In the genomic region with DNA sequence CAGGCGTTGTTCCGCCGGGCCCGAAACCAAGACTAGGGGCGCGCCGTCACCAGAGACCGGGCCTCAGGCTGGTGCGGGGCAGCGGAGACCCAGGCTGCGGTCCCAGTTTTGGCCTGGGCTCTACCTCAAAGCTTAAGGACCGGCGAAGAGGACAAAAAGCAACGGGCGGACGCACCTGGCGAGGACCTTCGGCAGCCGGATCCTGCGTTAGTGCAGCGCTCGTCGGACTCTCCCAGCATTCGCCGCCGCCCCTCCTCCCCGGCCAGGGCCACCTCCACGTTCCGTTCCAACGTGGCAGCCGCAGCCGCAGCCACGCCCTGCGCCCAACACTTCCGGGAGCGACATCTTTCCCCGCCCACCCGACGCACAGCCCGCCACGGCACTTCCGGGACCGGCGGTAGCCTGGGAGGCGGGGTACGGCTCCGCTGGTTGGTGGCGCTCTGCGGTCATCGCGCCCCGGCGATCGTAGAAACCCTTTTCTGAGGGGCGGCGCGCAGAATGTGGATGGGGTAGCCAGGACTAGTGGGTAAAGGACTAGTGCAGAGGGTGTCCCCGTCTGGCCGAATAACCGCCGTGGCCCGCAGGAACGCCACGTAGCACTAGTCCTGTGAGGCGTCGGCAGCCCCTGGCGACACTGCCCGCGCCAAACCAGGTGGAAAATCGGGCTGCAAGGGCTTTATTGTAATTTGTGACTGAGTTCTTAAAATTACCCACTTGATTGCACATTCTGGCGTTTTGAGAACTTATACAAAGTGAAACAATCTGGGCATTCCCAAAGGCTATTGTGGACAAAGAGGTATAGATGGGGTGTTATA, we compare ENCODE assay signal across 1 cellular context.
TF ChIP-seq lines count a peak whose summit lies in the region.

A gene with protein sequence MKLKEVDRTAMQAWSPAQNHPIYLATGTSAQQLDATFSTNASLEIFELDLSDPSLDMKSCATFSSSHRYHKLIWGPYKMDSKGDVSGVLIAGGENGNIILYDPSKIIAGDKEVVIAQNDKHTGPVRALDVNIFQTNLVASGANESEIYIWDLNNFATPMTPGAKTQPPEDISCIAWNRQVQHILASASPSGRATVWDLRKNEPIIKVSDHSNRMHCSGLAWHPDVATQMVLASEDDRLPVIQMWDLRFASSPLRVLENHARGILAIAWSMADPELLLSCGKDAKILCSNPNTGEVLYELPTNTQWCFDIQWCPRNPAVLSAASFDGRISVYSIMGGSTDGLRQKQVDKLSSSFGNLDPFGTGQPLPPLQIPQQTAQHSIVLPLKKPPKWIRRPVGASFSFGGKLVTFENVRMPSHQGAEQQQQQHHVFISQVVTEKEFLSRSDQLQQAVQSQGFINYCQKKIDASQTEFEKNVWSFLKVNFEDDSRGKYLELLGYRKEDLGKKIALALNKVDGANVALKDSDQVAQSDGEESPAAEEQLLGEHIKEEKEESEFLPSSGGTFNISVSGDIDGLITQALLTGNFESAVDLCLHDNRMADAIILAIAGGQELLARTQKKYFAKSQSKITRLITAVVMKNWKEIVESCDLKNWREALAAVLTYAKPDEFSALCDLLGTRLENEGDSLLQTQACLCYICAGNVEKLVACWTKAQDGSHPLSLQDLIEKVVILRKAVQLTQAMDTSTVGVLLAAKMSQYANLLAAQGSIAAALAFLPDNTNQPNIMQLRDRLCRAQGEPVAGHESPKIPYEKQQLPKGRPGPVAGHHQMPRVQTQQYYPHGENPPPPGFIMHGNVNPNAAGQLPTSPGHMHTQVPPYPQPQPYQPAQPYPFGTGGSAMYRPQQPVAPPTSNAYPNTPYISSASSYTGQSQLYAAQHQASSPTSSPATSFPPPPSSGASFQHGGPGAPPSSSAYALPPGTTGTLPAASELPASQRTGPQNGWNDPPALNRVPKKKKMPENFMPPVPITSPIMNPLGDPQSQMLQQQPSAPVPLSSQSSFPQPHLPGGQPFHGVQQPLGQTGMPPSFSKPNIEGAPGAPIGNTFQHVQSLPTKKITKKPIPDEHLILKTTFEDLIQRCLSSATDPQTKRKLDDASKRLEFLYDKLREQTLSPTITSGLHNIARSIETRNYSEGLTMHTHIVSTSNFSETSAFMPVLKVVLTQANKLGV (minus strand): TSS at position 241 of the 815 bp plus-strand sequence. CDS start 9,217 bp downstream, outside the sequence.

TF ChIP-seq in HepG2, 621 proteins besides CTCF, POLR2A, EP300 and RAD21 (continued from another document and continues in another):
- TF ChIP-seq, protein P1, sequence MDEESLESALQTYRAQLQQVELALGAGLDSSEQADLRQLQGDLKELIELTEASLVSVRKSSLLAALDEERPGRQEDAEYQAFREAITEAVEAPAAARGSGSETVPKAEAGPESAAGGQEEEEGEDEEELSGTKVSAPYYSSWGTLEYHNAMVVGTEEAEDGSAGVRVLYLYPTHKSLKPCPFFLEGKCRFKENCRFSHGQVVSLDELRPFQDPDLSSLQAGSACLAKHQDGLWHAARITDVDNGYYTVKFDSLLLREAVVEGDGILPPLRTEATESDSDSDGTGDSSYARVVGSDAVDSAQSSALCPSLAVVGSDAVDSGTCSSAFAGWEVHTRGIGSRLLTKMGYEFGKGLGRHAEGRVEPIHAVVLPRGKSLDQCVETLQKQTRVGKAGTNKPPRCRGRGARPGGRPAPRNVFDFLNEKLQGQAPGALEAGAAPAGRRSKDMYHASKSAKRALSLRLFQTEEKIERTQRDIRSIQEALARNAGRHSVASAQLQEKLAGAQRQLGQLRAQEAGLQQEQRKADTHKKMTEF (CRISPR knock-in tag; IDR thresholded peaks at IDR 0.05) = peak; percentile 97
- TF ChIP-seq, protein P2, sequence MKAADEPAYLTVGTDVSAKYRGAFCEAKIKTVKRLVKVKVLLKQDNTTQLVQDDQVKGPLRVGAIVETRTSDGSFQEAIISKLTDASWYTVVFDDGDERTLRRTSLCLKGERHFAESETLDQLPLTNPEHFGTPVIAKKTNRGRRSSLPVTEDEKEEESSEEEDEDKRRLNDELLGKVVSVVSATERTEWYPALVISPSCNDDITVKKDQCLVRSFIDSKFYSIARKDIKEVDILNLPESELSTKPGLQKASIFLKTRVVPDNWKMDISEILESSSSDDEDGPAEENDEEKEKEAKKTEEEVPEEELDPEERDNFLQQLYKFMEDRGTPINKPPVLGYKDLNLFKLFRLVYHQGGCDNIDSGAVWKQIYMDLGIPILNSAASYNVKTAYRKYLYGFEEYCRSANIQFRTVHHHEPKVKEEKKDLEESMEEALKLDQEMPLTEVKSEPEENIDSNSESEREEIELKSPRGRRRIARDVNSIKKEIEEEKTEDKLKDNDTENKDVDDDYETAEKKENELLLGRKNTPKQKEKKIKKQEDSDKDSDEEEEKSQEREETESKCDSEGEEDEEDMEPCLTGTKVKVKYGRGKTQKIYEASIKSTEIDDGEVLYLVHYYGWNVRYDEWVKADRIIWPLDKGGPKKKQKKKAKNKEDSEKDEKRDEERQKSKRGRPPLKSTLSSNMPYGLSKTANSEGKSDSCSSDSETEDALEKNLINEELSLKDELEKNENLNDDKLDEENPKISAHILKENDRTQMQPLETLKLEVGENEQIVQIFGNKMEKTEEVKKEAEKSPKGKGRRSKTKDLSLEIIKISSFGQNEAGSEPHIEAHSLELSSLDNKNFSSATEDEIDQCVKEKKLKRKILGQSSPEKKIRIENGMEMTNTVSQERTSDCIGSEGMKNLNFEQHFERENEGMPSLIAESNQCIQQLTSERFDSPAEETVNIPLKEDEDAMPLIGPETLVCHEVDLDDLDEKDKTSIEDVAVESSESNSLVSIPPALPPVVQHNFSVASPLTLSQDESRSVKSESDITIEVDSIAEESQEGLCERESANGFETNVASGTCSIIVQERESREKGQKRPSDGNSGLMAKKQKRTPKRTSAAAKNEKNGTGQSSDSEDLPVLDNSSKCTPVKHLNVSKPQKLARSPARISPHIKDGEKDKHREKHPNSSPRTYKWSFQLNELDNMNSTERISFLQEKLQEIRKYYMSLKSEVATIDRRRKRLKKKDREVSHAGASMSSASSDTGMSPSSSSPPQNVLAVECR (CRISPR knock-in tag; IDR thresholded peaks at IDR 0.05; ENCODE audit: borderline replicate concordance) = peak; percentile 98
- peak; percentile 82; the same call in 1 of the 2 replicates for TF ChIP-seq ZSCAN29 (CRISPR knock-in tag; conservative IDR thresholded peaks at IDR 0.05)
- peak; percentile 64; the same call in 1 of the 2 replicates for TF ChIP-seq ZNF709 (CRISPR knock-in tag; IDR thresholded peaks at IDR 0.05)
- TF ChIP-seq MYNN (CRISPR knock-in tag; IDR thresholded peaks at IDR 0.05; ENCODE audit: low read depth) = no peak
- peak; percentile 87 for TF ChIP-seq MTA1 (CRISPR knock-in tag; IDR thresholded peaks at IDR 0.05; ENCODE audit: borderline replicate concordance)
- peak; percentile 87; the same call in 1 of the 2 replicates for TF ChIP-seq ZIK1 (CRISPR knock-in tag; IDR thresholded peaks at IDR 0.05; ENCODE audit: borderline replicate concordance, low read depth)
- TF ChIP-seq RFX3 (CRISPR knock-in tag; IDR thresholded peaks at IDR 0.05) = no peak
- peak; percentile 90 for TF ChIP-seq IRX3 (CRISPR knock-in tag; IDR thresholded peaks at IDR 0.05; ENCODE audit: borderline replicate concordance, low read depth)
- TF ChIP-seq, protein P3, sequence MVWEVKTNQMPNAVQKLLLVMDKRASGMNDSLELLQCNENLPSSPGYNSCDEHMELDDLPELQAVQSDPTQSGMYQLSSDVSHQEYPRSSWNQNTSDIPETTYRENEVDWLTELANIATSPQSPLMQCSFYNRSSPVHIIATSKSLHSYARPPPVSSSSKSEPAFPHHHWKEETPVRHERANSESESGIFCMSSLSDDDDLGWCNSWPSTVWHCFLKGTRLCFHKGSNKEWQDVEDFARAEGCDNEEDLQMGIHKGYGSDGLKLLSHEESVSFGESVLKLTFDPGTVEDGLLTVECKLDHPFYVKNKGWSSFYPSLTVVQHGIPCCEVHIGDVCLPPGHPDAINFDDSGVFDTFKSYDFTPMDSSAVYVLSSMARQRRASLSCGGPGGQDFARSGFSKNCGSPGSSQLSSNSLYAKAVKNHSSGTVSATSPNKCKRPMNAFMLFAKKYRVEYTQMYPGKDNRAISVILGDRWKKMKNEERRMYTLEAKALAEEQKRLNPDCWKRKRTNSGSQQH (CRISPR knock-in tag; IDR thresholded peaks at IDR 0.05; ENCODE audit: low read depth) = no peak
- TF ChIP-seq XRCC5 (optimal IDR thresholded peaks at IDR 0.05; ENCODE audit: low read length) = peak; percentile 90
- 0 out of 2 replicates have a peak, but pooled peaks have one; percentile 43 for TF ChIP-seq U2AF2 (IDR thresholded peaks at IDR 0.05; ENCODE audit: low read depth, low read length)
- no peak for TF ChIP-seq SRSF4 (IDR thresholded peaks at IDR 0.05; ENCODE audit: low read depth, low read length, poor library complexity, severe bottlenecking)
- no peak for TF ChIP-seq ZNF570 (CRISPR knock-in tag; IDR thresholded peaks at IDR 0.05; ENCODE audit: borderline replicate concordance)
- TF ChIP-seq SIX4 (CRISPR knock-in tag; IDR thresholded peaks at IDR 0.05) = peak; percentile 63
- TF ChIP-seq ZNF776 (CRISPR knock-in tag; IDR thresholded peaks at IDR 0.05) = peak; percentile 96
- no peak for TF ChIP-seq MAFF (IDR thresholded peaks at IDR 0.05; ENCODE audit: low read depth, low read length)
- TF ChIP-seq CREB1 (IDR thresholded peaks at IDR 0.05) = peak; percentile 93
- peak; percentile 92 for TF ChIP-seq CREB1 (CRISPR knock-in tag; IDR thresholded peaks at IDR 0.05)
- TF ChIP-seq ZSCAN20 (CRISPR knock-in tag; IDR thresholded peaks at IDR 0.05; ENCODE audit: borderline replicate concordance) = no peak
- TF ChIP-seq, protein P4, sequence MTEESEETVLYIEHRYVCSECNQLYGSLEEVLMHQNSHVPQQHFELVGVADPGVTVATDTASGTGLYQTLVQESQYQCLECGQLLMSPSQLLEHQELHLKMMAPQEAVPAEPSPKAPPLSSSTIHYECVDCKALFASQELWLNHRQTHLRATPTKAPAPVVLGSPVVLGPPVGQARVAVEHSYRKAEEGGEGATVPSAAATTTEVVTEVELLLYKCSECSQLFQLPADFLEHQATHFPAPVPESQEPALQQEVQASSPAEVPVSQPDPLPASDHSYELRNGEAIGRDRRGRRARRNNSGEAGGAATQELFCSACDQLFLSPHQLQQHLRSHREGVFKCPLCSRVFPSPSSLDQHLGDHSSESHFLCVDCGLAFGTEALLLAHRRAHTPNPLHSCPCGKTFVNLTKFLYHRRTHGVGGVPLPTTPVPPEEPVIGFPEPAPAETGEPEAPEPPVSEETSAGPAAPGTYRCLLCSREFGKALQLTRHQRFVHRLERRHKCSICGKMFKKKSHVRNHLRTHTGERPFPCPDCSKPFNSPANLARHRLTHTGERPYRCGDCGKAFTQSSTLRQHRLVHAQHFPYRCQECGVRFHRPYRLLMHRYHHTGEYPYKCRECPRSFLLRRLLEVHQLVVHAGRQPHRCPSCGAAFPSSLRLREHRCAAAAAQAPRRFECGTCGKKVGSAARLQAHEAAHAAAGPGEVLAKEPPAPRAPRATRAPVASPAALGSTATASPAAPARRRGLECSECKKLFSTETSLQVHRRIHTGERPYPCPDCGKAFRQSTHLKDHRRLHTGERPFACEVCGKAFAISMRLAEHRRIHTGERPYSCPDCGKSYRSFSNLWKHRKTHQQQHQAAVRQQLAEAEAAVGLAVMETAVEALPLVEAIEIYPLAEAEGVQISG (CRISPR knock-in tag; IDR thresholded peaks at IDR 0.05) = peak; percentile 95
- no peak for TF ChIP-seq ATM (IDR thresholded peaks at IDR 0.05; ENCODE audit: borderline replicate concordance)
- peak; percentile 79 for TF ChIP-seq SIN3A (IDR thresholded peaks at IDR 0.05; ENCODE audit: borderline replicate concordance, low read depth, low read length)
- TF ChIP-seq, protein P5, sequence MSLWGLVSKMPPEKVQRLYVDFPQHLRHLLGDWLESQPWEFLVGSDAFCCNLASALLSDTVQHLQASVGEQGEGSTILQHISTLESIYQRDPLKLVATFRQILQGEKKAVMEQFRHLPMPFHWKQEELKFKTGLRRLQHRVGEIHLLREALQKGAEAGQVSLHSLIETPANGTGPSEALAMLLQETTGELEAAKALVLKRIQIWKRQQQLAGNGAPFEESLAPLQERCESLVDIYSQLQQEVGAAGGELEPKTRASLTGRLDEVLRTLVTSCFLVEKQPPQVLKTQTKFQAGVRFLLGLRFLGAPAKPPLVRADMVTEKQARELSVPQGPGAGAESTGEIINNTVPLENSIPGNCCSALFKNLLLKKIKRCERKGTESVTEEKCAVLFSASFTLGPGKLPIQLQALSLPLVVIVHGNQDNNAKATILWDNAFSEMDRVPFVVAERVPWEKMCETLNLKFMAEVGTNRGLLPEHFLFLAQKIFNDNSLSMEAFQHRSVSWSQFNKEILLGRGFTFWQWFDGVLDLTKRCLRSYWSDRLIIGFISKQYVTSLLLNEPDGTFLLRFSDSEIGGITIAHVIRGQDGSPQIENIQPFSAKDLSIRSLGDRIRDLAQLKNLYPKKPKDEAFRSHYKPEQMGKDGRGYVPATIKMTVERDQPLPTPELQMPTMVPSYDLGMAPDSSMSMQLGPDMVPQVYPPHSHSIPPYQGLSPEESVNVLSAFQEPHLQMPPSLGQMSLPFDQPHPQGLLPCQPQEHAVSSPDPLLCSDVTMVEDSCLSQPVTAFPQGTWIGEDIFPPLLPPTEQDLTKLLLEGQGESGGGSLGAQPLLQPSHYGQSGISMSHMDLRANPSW (CRISPR knock-in tag; IDR thresholded peaks at IDR 0.05; ENCODE audit: borderline replicate concordance) = peak; percentile 69; the same call in 1 of the 2 replicates
- peak; percentile 65; the same call in 1 of the 2 replicates for TF ChIP-seq ZNF317 (CRISPR knock-in tag; IDR thresholded peaks at IDR 0.05)
- TF ChIP-seq, protein P6, sequence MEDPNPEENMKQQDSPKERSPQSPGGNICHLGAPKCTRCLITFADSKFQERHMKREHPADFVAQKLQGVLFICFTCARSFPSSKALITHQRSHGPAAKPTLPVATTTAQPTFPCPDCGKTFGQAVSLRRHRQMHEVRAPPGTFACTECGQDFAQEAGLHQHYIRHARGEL (CRISPR knock-in tag; IDR thresholded peaks at IDR 0.05) = peak; percentile 78; the same call in 1 of the 2 replicates
